In the genomic region with DNA sequence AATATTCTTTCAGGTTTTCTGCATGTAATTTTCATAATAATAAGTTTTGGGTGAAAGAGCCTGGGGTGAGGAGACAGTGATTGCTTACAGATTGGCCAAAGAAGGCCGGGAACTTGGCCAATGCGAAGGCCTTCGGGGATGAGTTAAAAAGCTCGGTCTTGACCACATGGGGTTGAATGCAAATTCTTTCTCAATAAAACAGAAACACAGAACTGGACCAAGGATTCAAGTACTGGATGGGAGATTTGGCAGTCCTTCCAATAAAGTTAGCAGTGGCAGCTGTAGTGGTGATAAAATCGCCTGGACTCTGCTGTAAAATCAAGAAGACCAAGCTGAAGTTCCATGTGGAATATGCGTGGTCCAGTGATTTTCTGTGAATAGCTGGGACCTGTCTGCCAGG, we compare ENCODE assay signal across 20 cellular contexts.
DNase-seq lines count a peak whose midpoint lies in the region; ATAC-seq and TF ChIP-seq lines count a peak whose summit lies in the region.
"Had no signal": no experiment of that assay in that cellular context is flagged by ENCODE, and none has a peak within 500 bp of the region (broad histone marks: within the 10 kb centered on the region; RNA-seq: fewer than 3 reads in every experiment).

No MANE protein-coding gene starts in this region.

- H3K27me3 ChIP-seq in SK-N-SH (ENCODE audit: insufficient read depth), result no peaks in the 10 kb centered on the region
- H3K27me3 ChIP-seq in left lung, result no peaks in the 10 kb centered on the region
- H3K27me3 ChIP-seq in aorta (ENCODE audit: control insufficient read depth in 1 of 2, insufficient read depth in 2 of 2, low read length in 1 of 2), result no peaks in the 10 kb centered on the region
- H3K27me3 ChIP-seq: SJSA1, tibial nerve had no signal

- peak in 1 of 2 experiments; percentile 19; a peak in 1 of 4 replicates for TF ChIP-seq EP300 in SK-N-SH (IDR thresholded peaks at IDR 0.05; ENCODE audit: borderline replicate concordance in 1 of 2, low read depth in 1 of 2, low read length in 1 of 2)

- H3K36me3 ChIP-seq in SK-N-SH (replicated peaks in 1 of 2; ENCODE audit: control insufficient read depth in 1 of 2, insufficient read depth in 2 of 2, low read length in 1 of 2) (no peaks in the 10 kb centered on the region), left lung (no peaks in the 10 kb centered on the region), aorta (ENCODE audit: control insufficient read depth in 1 of 2, insufficient read depth in 2 of 2, low read length in 1 of 2) (no peaks in the 10 kb centered on the region)
- H3K36me3 ChIP-seq: SJSA1, tibial nerve had no signal

- no peak overlapping the region for H3K4me3 ChIP-seq in SK-N-SH (ENCODE audit: low read depth in 2 of 2, low read length in 1 of 2)
- H3K4me3 ChIP-seq in fibroblast of mammary gland (ENCODE audit: control insufficient read depth, low read depth, low read length), result no peak overlapping the region
- H3K4me3 ChIP-seq in left lung, result no peak overlapping the region
- H3K4me3 ChIP-seq in aorta (ENCODE audit: low read length in 2 of 2), result no peak overlapping the region
- H3K4me3 ChIP-seq: SJSA1, tibial nerve had no signal

- no peak for TF ChIP-seq RAD21 in SK-N-SH (IDR thresholded peaks at IDR 0.05; ENCODE audit: low read length)

- WGBS in SK-N-SH (ENCODE audit: low lambda C conversion rate), result 39% methylated on average over 6 of the region's 6 CpGs
- WGBS in aorta, 2 donors, result 84 to 87% methylated on average over 6 of the region's 6 CpGs

- intact Hi-C loops in left lung (cut with DNase I), result no loop called here
- intact Hi-C loops in aorta (cut with DNase I), result no loop called here

- no peaks in the 10 kb centered on the region for H3K9me2 ChIP-seq in SK-N-SH

- POLR2A ChIA-PET in SK-N-SH (lab: Yijun Ruan, JAX), result no interaction called here

- no peak overlapping the region for H2AFZ ChIP-seq in SK-N-SH (ENCODE audit: low read depth)

- no peaks in the 10 kb centered on the region for H4K20me1 ChIP-seq in SK-N-SH (ENCODE audit: insufficient read depth)

- no peak overlapping the region for H3K4me2 ChIP-seq in SK-N-SH

- no peaks in the 10 kb centered on the region for H3K79me2 ChIP-seq in SK-N-SH (ENCODE audit: insufficient read depth)

- H3K4me1 ChIP-seq in SK-N-SH (ENCODE audit: control insufficient read depth in 1 of 2, insufficient read depth in 2 of 2, low read depth in 1 of 2, low read length in 1 of 2) (peaks cover 0 to 32% of the 10 kb centered on the region in 2 experiments; a peak in 2 of 4 replicates), left lung (peaks cover 6% of the 10 kb centered on the region in 2 donors), aorta (ENCODE audit: control insufficient read depth in 1 of 2, insufficient read depth in 2 of 2, low read length in 2 of 2) (peaks cover 5 to 9% of the 10 kb centered on the region in 2 donors)
- H3K4me1 ChIP-seq: SJSA1 had no signal

- no peak overlapping the region for H3K9ac ChIP-seq in SK-N-SH

- TF ChIP-seq CTCF in SK-N-SH (IDR thresholded peaks at IDR 0.05) (no peak), fibroblast of mammary gland (conservative IDR thresholded peaks at IDR 0.05; ENCODE audit: control insufficient read depth, insufficient read depth, low read depth, low read length) (no peak), left lung (IDR thresholded peaks at IDR 0.05) (no peak)

- H3K9me3 ChIP-seq in SK-N-SH (no peaks in the 10 kb centered on the region), left lung (no peaks in the 10 kb centered on the region), aorta (ENCODE audit: control insufficient read depth, low read length) (no peaks in the 10 kb centered on the region)
- H3K9me3 ChIP-seq: SJSA1, tibial nerve had no signal

- CTCF ChIA-PET in SK-N-SH (lab: Yijun Ruan, JAX), result interaction anchor here (0.8 to 2.1 kb wide), 3 partner anchors 17 to 294 kb away, joined by 3 to 9 read pairs (median 4); no protein-coding TSS in a partner anchor

- H3F3A ChIP-seq in SK-N-SH (replicated peaks; ENCODE audit: insufficient read depth), result no peaks in the 10 kb centered on the region

- ATAC-seq in SK-N-SH treated with all-trans-retinoic acid at 6 μM for 48 hours (no peak; the same call in 2 of the 3 replicates), left lung (peak; percentile 19), aorta (ENCODE audit: low FRiP score) (peak; percentile 24), HG03442 (IDR thresholded peaks at IDR 0.05; ENCODE audit: unreplicated experiment) (no peak)
- ATAC-seq: activated CD8-positive, alpha-beta T cell treated with anti-CD3 and anti-CD28 coated beads, Interleukin-2, amount 10 ng/mL, durations not matched to agents 7 days and 5 days; naive thymus-derived CD8-positive, alpha-beta T cell; stimulated activated naive CD8-positive, alpha-beta T cell treated with anti-CD3 and anti-CD28 coated beads, Interleukin-15, Interleukin-2, amounts not matched to agents 100 U/mL and 50 U/mL, for 24 hours had no signal

- peak; percentile 10 for DNase-seq in SK-N-SH
- DNase-seq in fibroblast of mammary gland (ENCODE audit: low read depth), result peak; percentile 72
- no peak for DNase-seq in left lung
- DNase-seq in aorta, result no peak
- DNase-seq in ureter (ENCODE audit: low spot score), result no peak
- no peak for DNase-seq in NK-92 (lab: John Stamatoyannopoulos, UW; ENCODE audit: unreplicated experiment)
- DNase-seq: activated CD8-positive, alpha-beta T cell treated with anti-CD3 and anti-CD28 coated beads, Interleukin-2, amount 10 ng/mL, durations not matched to agents 7 days and 5 days; activated gamma-delta T cell treated with Interleukin-2 at 50 U/mL for 16 hours; DMS53; endodermal cell; GF-D8; midbrain; naive thymus-derived CD8-positive, alpha-beta T cell; stimulated activated CD4-positive, alpha-beta T cell treated with anti-CD3 and anti-CD28 coated beads, Interleukin-15, amount 100 ng/mL, for 24 hours; stimulated activated naive CD8-positive, alpha-beta T cell treated with anti-CD3 and anti-CD28 coated beads, Interleukin-15, Interleukin-2, amounts not matched to agents 100 U/mL and 50 U/mL, for 24 hours had no signal

- H3K27ac ChIP-seq in SK-N-SH (ENCODE audit: low read depth in 2 of 2, low read length in 1 of 2) (peak overlapping the region in 1 of 2 experiments; percentile 100; a peak in 2 of 4 replicates), left lung (no peak overlapping the region), aorta (ENCODE audit: low read depth in 1 of 2, low read length in 2 of 2) (no peak overlapping the region)
- H3K27ac ChIP-seq: 22Rv1, SJSA1, tibial nerve had no signal

TF ChIP-seq in SK-N-SH, 30 proteins besides CTCF, POLR2A, EP300 and RAD21 (continues in another document):
- TF ChIP-seq ELF1 (IDR thresholded peaks at IDR 0.05), result no peak
- TF ChIP-seq, protein P1, sequence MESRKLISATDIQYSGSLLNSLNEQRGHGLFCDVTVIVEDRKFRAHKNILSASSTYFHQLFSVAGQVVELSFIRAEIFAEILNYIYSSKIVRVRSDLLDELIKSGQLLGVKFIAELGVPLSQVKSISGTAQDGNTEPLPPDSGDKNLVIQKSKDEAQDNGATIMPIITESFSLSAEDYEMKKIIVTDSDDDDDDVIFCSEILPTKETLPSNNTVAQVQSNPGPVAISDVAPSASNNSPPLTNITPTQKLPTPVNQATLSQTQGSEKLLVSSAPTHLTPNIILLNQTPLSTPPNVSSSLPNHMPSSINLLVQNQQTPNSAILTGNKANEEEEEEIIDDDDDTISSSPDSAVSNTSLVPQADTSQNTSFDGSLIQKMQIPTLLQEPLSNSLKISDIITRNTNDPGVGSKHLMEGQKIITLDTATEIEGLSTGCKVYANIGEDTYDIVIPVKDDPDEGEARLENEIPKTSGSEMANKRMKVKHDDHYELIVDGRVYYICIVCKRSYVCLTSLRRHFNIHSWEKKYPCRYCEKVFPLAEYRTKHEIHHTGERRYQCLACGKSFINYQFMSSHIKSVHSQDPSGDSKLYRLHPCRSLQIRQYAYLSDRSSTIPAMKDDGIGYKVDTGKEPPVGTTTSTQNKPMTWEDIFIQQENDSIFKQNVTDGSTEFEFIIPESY (IDR thresholded peaks at IDR 0.05; ENCODE audit: borderline replicate concordance, low read depth), result no peak

TF ChIP-seq in SK-N-SH treated with all-trans-retinoic acid at 6 μM for 48 hours, 23 proteins besides CTCF, POLR2A, EP300 and RAD21:
- TF ChIP-seq BACH2 (CRISPR knock-in tag; IDR thresholded peaks at IDR 0.05; ENCODE audit: borderline replicate concordance), result no peak
- TF ChIP-seq, protein P2, sequence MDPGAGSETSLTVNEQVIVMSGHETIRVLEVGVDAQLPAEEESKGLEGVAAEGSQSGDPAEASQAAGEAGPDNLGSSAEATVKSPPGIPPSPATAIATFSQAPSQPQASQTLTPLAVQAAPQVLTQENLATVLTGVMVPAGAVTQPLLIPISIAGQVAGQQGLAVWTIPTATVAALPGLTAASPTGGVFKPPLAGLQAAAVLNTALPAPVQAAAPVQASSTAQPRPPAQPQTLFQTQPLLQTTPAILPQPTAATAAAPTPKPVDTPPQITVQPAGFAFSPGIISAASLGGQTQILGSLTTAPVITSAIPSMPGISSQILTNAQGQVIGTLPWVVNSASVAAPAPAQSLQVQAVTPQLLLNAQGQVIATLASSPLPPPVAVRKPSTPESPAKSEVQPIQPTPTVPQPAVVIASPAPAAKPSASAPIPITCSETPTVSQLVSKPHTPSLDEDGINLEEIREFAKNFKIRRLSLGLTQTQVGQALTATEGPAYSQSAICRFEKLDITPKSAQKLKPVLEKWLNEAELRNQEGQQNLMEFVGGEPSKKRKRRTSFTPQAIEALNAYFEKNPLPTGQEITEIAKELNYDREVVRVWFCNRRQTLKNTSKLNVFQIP (CRISPR knock-in tag; IDR thresholded peaks at IDR 0.05; ENCODE audit: borderline replicate concordance, low read depth), result no peak
- no peak for TF ChIP-seq GLIS3 (CRISPR knock-in tag; IDR thresholded peaks at IDR 0.05)
- TF ChIP-seq ZFP30 (CRISPR knock-in tag; IDR thresholded peaks at IDR 0.05), result no peak
- TF ChIP-seq TCF4 (CRISPR knock-in tag; IDR thresholded peaks at IDR 0.05; ENCODE audit: borderline replicate concordance), result no peak
- TF ChIP-seq ZFP3 (CRISPR knock-in tag; IDR thresholded peaks at IDR 0.05), result no peak

Comparison
In these comparisons a context has a peak if more than half of its experiments do, and no peak if none do; other contexts are left out.
1. DNase-seq: peak in SK-N-SH (single experiment) and fibroblast of mammary gland (single experiment); none in left lung (0 of 2), aorta (0 of 2), ureter (single experiment) and NK-92 (single experiment).
2. ATAC-seq: peak in left lung (single experiment) and aorta (single experiment); none in SK-N-SH treated with all-trans-retinoic acid at 6 μM for 48 hours (single experiment) and HG03442 (single experiment).